ENCODE assay signal across 8 cellular contexts in the genomic region with DNA sequence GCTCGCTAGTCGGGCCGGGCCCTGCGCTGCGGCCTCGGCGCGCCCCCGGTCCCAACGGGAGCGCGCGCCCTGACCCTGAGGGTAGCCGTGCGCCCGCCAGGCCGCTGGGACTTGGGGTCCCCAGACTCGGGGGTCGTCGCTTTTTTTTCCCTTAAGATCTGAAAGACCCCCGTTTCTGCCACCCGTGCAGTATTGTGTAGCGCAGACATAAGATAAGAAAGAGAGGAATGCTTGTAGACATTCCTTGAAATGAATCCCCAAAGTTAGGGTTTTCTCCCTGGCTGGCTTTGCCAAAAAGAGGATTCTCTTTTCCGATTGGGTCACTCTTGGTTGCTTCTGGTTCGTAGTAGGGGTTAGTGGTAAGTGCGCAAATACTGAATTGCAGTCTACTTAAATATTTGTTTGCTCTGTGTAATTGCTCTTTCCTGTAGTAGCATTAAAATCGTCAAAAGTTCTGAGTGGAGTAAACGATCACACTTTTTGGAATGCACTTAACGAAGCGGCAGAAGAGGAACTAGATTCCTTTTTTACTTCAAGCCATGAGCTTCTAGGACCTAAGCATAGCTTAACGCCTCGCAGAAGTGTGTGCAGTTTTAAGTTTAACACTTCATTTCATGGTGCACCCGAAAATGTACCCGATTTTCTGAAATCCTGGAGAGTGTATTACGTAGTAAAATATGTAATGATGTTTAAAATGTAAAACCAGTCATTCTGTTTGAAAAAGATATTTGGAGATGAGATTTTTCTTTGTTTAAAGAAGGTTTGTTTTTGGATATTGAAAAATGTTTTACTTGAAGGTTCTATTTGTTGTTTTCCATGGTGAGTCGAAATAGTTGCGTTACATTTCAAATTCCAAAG. TPM values are rescaled to one million over a fixed set of nuclear protein-coding genes. Genes with fewer than 3 reads are reported as not detected.
DNase-seq lines count a peak whose midpoint lies in the region; ATAC-seq and TF ChIP-seq lines count a peak whose summit lies in the region.

No MANE protein-coding gene starts in this region.

- H3K27ac Mint-ChIP-seq in WTC11, result peak overlapping the region; percentile 99
- H3K27ac Mint-ChIP-seq in glutamatergic neuron (ENCODE audit: unreplicated experiment), result peak overlapping the region; percentile 95

- no peak for TF ChIP-seq CTCF in WTC11 (IDR thresholded peaks at IDR 0.05)
- no peak for TF ChIP-seq CTCF in glutamatergic neuron (IDR thresholded peaks at IDR 0.05; ENCODE audit: partially characterized antibody, unreplicated experiment)

- H3K27me3 Mint-ChIP-seq in WTC11 (ENCODE audit: low read depth), result no peaks in the 10 kb centered on the region
- H3K27me3 Mint-ChIP-seq in glutamatergic neuron (ENCODE audit: unreplicated experiment), result peaks cover 8% of the 10 kb centered on the region

- H3K4me1 Mint-ChIP-seq in WTC11 (peaks cover 64% of the 10 kb centered on the region), glutamatergic neuron (ENCODE audit: low read depth, unreplicated experiment) (peaks cover 41% of the 10 kb centered on the region)

- DNase-seq in Caki2 (ENCODE audit: low read depth), result peak; percentile 25
- no peak for DNase-seq in WTC11 (ENCODE audit: low spot score)
- DNase-seq in glutamatergic neuron, result no peak
- peak; percentile 35 for DNase-seq in renal cortical epithelial cell (ENCODE audit: low read depth)
- DNase-seq in NCI-H1694 (lab: John Stamatoyannopoulos, UW), result no peak
- no peak for DNase-seq in NCI-H446 (lab: John Stamatoyannopoulos, UW)

- under 1% methylated on average over 37 of the region's 37 CpGs for WGBS in HUES64

- peak; percentile 40 for ATAC-seq in GM19455 (IDR thresholded peaks at IDR 0.05; ENCODE audit: unreplicated experiment)
- peak; percentile 52 for ATAC-seq in WTC11

- in situ Hi-C loops in Caki2 (cut with HindIII; ENCODE audit: low pct_unique_long_range_greater_than_20kb, low sequenced_read_pairs), result no loop called here

- no peaks in the 10 kb centered on the region for H3K36me3 ChIP-seq in HUES64 (ENCODE audit: insufficient read depth, low read length)

- H3K27ac ChIP-seq in HUES64 (ENCODE audit: low read depth, low read length), result peak overlapping the region; percentile 88

- CTCF ChIA-PET in WTC11 (lab: Charles Lee), result interaction anchor here (0.9 to 2.5 kb wide), 2 partner anchors 47 to 124 kb away, joined by 3 to 7 read pairs; no protein-coding TSS in a partner anchor

- H3K4me1 ChIP-seq in HUES64 (ENCODE audit: insufficient read depth, low read length), result peaks cover 61% of the 10 kb centered on the region

- POLR2A ChIA-PET in WTC11 (lab: Charles Lee), result interaction anchor here (0.5 to 1.7 kb wide), 3 partner anchors 8 to 47 kb away, joined by 3 to 6 read pairs (median 4); no protein-coding TSS in a partner anchor

- no peaks in the 10 kb centered on the region for H3K9me3 ChIP-seq in HUES64 (ENCODE audit: insufficient read depth, low read depth, low read length)

- peak overlapping the region; percentile 91 for H3K4me3 Mint-ChIP-seq in WTC11
- H3K4me3 Mint-ChIP-seq in glutamatergic neuron (ENCODE audit: unreplicated experiment), result peak overlapping the region; percentile 98

- H3K36me3 Mint-ChIP-seq in WTC11 (no peaks in the 10 kb centered on the region), glutamatergic neuron (ENCODE audit: unreplicated experiment) (peaks cover 6% of the 10 kb centered on the region)

- H3K27me3 ChIP-seq in HUES64 (ENCODE audit: insufficient read depth, low read length), result no peaks in the 10 kb centered on the region

- H3K9ac ChIP-seq in HUES64 (ENCODE audit: low read depth, low read length), result peak overlapping the region; percentile 94

- H3K4me3 ChIP-seq in HUES64 (ENCODE audit: low read length), result peak overlapping the region; percentile 81

- H3K9me3 Mint-ChIP-seq in WTC11, result no peaks in the 10 kb centered on the region
- peaks cover 13% of the 10 kb centered on the region for H3K9me3 Mint-ChIP-seq in glutamatergic neuron (ENCODE audit: unreplicated experiment)

TF ChIP-seq in WTC11, 78 proteins besides CTCF, POLR2A, EP300 and RAD21:
- TF ChIP-seq, protein P1, sequence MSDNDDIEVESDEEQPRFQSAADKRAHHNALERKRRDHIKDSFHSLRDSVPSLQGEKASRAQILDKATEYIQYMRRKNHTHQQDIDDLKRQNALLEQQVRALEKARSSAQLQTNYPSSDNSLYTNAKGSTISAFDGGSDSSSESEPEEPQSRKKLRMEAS (CRISPR knock-in tag; IDR thresholded peaks at IDR 0.05), result peak; percentile 2; the same call in 1 of the 2 replicates
- TF ChIP-seq NR1H2 (CRISPR knock-in tag; IDR thresholded peaks at IDR 0.05) (no peak), GABPB1 (CRISPR knock-in tag; IDR thresholded peaks at IDR 0.05) (no peak), ESRRA (CRISPR knock-in tag; IDR thresholded peaks at IDR 0.05; ENCODE audit: borderline replicate concordance) (no peak), NFYB (CRISPR knock-in tag; conservative IDR thresholded peaks at IDR 0.05; ENCODE audit: low read depth) (no peak)
- TF ChIP-seq, protein P2, sequence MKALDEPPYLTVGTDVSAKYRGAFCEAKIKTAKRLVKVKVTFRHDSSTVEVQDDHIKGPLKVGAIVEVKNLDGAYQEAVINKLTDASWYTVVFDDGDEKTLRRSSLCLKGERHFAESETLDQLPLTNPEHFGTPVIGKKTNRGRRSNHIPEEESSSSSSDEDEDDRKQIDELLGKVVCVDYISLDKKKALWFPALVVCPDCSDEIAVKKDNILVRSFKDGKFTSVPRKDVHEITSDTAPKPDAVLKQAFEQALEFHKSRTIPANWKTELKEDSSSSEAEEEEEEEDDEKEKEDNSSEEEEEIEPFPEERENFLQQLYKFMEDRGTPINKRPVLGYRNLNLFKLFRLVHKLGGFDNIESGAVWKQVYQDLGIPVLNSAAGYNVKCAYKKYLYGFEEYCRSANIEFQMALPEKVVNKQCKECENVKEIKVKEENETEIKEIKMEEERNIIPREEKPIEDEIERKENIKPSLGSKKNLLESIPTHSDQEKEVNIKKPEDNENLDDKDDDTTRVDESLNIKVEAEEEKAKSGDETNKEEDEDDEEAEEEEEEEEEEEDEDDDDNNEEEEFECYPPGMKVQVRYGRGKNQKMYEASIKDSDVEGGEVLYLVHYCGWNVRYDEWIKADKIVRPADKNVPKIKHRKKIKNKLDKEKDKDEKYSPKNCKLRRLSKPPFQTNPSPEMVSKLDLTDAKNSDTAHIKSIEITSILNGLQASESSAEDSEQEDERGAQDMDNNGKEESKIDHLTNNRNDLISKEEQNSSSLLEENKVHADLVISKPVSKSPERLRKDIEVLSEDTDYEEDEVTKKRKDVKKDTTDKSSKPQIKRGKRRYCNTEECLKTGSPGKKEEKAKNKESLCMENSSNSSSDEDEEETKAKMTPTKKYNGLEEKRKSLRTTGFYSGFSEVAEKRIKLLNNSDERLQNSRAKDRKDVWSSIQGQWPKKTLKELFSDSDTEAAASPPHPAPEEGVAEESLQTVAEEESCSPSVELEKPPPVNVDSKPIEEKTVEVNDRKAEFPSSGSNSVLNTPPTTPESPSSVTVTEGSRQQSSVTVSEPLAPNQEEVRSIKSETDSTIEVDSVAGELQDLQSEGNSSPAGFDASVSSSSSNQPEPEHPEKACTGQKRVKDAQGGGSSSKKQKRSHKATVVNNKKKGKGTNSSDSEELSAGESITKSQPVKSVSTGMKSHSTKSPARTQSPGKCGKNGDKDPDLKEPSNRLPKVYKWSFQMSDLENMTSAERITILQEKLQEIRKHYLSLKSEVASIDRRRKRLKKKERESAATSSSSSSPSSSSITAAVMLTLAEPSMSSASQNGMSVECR (CRISPR knock-in tag; IDR thresholded peaks at IDR 0.05; ENCODE audit: borderline replicate concordance), result 0 out of 2 replicates have a peak, but pooled peaks have one; percentile 12

RNA-seq across cellular contexts. Expression of a gene that starts 1.3 kb away (rescaled TPM):
- 36.5 and 37.6 TPM in 2 replicates for total RNA-seq in Caki2 (2014; rRNA removed; shearing (Covaris generic); ENCODE audit: low replicate concordance)
- 70.2 TPM for polyA plus RNA-seq in HUES64 (2013, experiment 1 of 2)
- polyA plus RNA-seq in HUES64 (2013, experiment 2 of 2), result 64.3 TPM
- total RNA-seq in WTC11 (2021) (50.5 to 54.1 TPM (median 53.3 TPM) in 3 replicates), glutamatergic neuron (ENCODE audit: unreplicated experiment) (65.0 TPM), renal cortical epithelial cell (39.2 and 69.2 TPM in 2 replicates)

Comparison
In these comparisons a context has a peak if more than half of its experiments do, and no peak if none do; other contexts are left out.
1. DNase-seq: peak in Caki2 (single experiment) and renal cortical epithelial cell (single experiment); none in WTC11 (single experiment), glutamatergic neuron (single experiment), NCI-H1694 (single experiment) and NCI-H446 (0 of 2).